13 cellular contexts compared by ENCODE assay signal in genomic region chr10:77602913-77603528, GRCh38. TPM values are rescaled to one million over a fixed set of nuclear protein-coding genes. Genes with fewer than 3 reads are reported as not detected.
DNase-seq lines count a peak whose midpoint lies in the region; ATAC-seq, FAIRE-seq and TF ChIP-seq lines count a peak whose summit lies in the region.
"Had no signal": no experiment of that assay in that cellular context is flagged by ENCODE, and none has a peak within 500 bp of the region (broad histone marks: within the 10 kb centered on the region; RNA-seq: fewer than 3 reads in every experiment).

No MANE protein-coding gene starts in this region.

- H3K4me1 ChIP-seq in right lobe of liver (peaks cover 0 to 29% (median 3%) of the 10 kb centered on the region in 4 donors), HepG2 (ENCODE audit: insufficient read depth, low read length) (peaks cover 6% of the 10 kb centered on the region; the same call in 1 of the 2 replicates), muscle layer of colon (ENCODE audit: insufficient read depth, low read length) (peaks cover 78% of the 10 kb centered on the region), mesendoderm (ENCODE audit: control insufficient read depth, low read depth, low read length) (no peaks in the 10 kb centered on the region)

- no peak for TF ChIP-seq CTCF in right lobe of liver (IDR thresholded peaks at IDR 0.05)
- TF ChIP-seq CTCF in HepG2 (CRISPR knock-in tag; IDR thresholded peaks at IDR 0.05): no peak
- TF ChIP-seq CTCF in glutamatergic neuron (IDR thresholded peaks at IDR 0.05; ENCODE audit: partially characterized antibody, unreplicated experiment): no peak

- no peak overlapping the region for H2BK5ac ChIP-seq in mesendoderm (ENCODE audit: low read length)

- no peaks in the 10 kb centered on the region; the same call in 1 of the 2 replicates for H4K20me1 ChIP-seq in HepG2 (ENCODE audit: insufficient read depth, low read length)

- H2BK15ac ChIP-seq in mesendoderm (replicated peaks; ENCODE audit: low read depth): no peak overlapping the region

- H3K4ac ChIP-seq in mesendoderm (ENCODE audit: low read depth, low read length): no peak overlapping the region

- TF ChIP-seq RAD21 in HepG2 (CRISPR knock-in tag; IDR thresholded peaks at IDR 0.05): no peak

- no peak overlapping the region for H3K18ac ChIP-seq in mesendoderm (ENCODE audit: low read length)

- no peak for TF ChIP-seq POLR2A in right lobe of liver (IDR thresholded peaks at IDR 0.05)
- no peak for TF ChIP-seq POLR2A in HepG2 (IDR thresholded peaks at IDR 0.05; ENCODE audit: insufficient read depth in 1 of 2, low read depth in 2 of 2, low read length in 2 of 2)

- in situ Hi-C loops in HepG2 (cut with HindIII; ENCODE audit: extremely low pct_ligation_motif_present, low pct_unique_long_range_greater_than_20kb): no loop called here

- H3K36me3 ChIP-seq in right lobe of liver (no peaks in the 10 kb centered on the region), HepG2 (replicated peaks in 1 of 2; ENCODE audit: control insufficient read depth in 1 of 2, insufficient read depth in 2 of 2, low read length in 2 of 2) (no peaks in the 10 kb centered on the region), muscle layer of colon (ENCODE audit: insufficient read depth, low read length) (no peaks in the 10 kb centered on the region), mesendoderm (ENCODE audit: control insufficient read depth, insufficient read depth, low read length) (no peaks in the 10 kb centered on the region)
- H3K36me3 ChIP-seq: suprapubic skin had no signal

- H3K4me2 ChIP-seq in HepG2 (ENCODE audit: low read depth, low read length): no peak overlapping the region
- no peak overlapping the region for H3K4me2 ChIP-seq in mesendoderm (ENCODE audit: low read length)

- H3K9me3 Mint-ChIP-seq in activated naive CD8-positive, alpha-beta T cell treated with anti-CD3 and anti-CD28 coated beads for 36 hours: no peaks in the 10 kb centered on the region
- peaks cover 1% of the 10 kb centered on the region for H3K9me3 Mint-ChIP-seq in glutamatergic neuron (ENCODE audit: unreplicated experiment)
- H3K9me3 Mint-ChIP-seq: activated T-helper 17 cell treated with anti-CD3 and anti-CD28 coated beads, Interleukin-2, amount 50 U/mL, for 72 hours; neural crest cell had no signal

- CTCF ChIA-PET in HepG2 (lab: Yijun Ruan, JAX; ENCODE audit: low intra/inter-chr PET ratio, low total read pairs): no interaction called here

- no peaks in the 10 kb centered on the region for H3K79me1 ChIP-seq in mesendoderm (ENCODE audit: low read length)

- ATAC-seq in right lobe of liver (peak; percentile 19 to 39 (median 29)), HepG2 (no peak)
- ATAC-seq: activated T-helper 17 cell treated with anti-CD3 and anti-CD28 coated beads, Interleukin-2, amount 50 U/mL, for 72 hours had no signal

- no peak overlapping the region for H4K8ac ChIP-seq in mesendoderm (ENCODE audit: low read depth, low read length)

- no peaks in the 10 kb centered on the region for H3K36me3 Mint-ChIP-seq in activated naive CD8-positive, alpha-beta T cell treated with anti-CD3 and anti-CD28 coated beads for 36 hours
- H3K36me3 Mint-ChIP-seq in glutamatergic neuron (ENCODE audit: unreplicated experiment): no peaks in the 10 kb centered on the region

- intact Hi-C loops in right lobe of liver (cut with DNase I) (no loop called here), HepG2 (cut with micrococcal nuclease; ENCODE audit: unreplicated experiment) (no loop called here)

- FAIRE-seq in HepG2 (lab: Jason Lieb, UNC): no peak

- H3K56ac ChIP-seq in mesendoderm (ENCODE audit: low read length): no peak overlapping the region

- H3K27me3 ChIP-seq in right lobe of liver (no peaks in the 10 kb centered on the region), HepG2 (ENCODE audit: control insufficient read depth in 1 of 2, insufficient read depth in 2 of 2, low read length in 2 of 2) (0 out of 5 replicates have a peak, but pooled peaks cover 0 to 3% of the 10 kb centered on the region in 2 experiments), muscle layer of colon (ENCODE audit: control insufficient read depth in 1 of 2, insufficient read depth in 2 of 2, low read length in 2 of 2) (no peaks in the 10 kb centered on the region), mesendoderm (ENCODE audit: insufficient read depth, low read length, poor library complexity) (no peaks in the 10 kb centered on the region)

- no peak overlapping the region for H3K27ac Mint-ChIP-seq in activated naive CD8-positive, alpha-beta T cell treated with anti-CD3 and anti-CD28 coated beads for 36 hours
- H3K27ac Mint-ChIP-seq in glutamatergic neuron (ENCODE audit: unreplicated experiment): no peak overlapping the region
- H3K27ac Mint-ChIP-seq: activated T-helper 17 cell treated with anti-CD3 and anti-CD28 coated beads, Interleukin-2, amount 50 U/mL, for 72 hours had no signal

- H3K9ac ChIP-seq in HepG2 (ENCODE audit: insufficient read depth, low read depth, low read length) (no peak overlapping the region), muscle layer of colon (ENCODE audit: low read length) (no peak overlapping the region), mesendoderm (ENCODE audit: low read length) (no peak overlapping the region)

- H3K23ac ChIP-seq in mesendoderm (ENCODE audit: low read length): no peak overlapping the region

- H3K4me3 ChIP-seq in right lobe of liver (no peak overlapping the region), HepG2 (replicated peaks in 1 of 3; ENCODE audit: insufficient read depth in 1 of 3, low read depth in 2 of 3, low read length in 3 of 3) (no peak overlapping the region), muscle layer of colon (ENCODE audit: low read depth in 1 of 2, low read length in 2 of 2) (no peak overlapping the region), mesendoderm (ENCODE audit: low read length) (no peak overlapping the region)
- H3K4me3 ChIP-seq: suprapubic skin had no signal

- 43% methylated on average over 7 of the region's 7 CpGs for WGBS in right lobe of liver (ENCODE audit: insufficient coverage, low coverage, low lambda C conversion rate, missing lambda C conversion rate)
- WGBS in HepG2 (ENCODE audit: low lambda C conversion rate): 23% methylated on average over 6 of the region's 7 CpGs
- no CpG with 5 or more reads among the region's 7 CpGs for WGBS in mesendoderm (ENCODE audit: extremely low coverage, insufficient coverage, low lambda C conversion rate)

- peak overlapping the region in 1 of 3 donors; percentile 9 for H3K27ac ChIP-seq in right lobe of liver
- H3K27ac ChIP-seq in HepG2 (ENCODE audit: extremely low read length, insufficient read depth, low read length): no peak overlapping the region
- H3K27ac ChIP-seq in muscle layer of colon (ENCODE audit: low read depth, low read length): peak overlapping the region; percentile 21
- no peak overlapping the region for H3K27ac ChIP-seq in mesendoderm (ENCODE audit: low read depth, low read length)
- H3K27ac ChIP-seq: suprapubic skin, VCaP had no signal

- TF ChIP-seq EP300 in HepG2 (IDR thresholded peaks at IDR 0.05; ENCODE audit: low read depth in 2 of 2, low read length in 2 of 2) (no peak), HepG2 (CRISPR knock-in tag; IDR thresholded peaks at IDR 0.05; ENCODE audit: borderline replicate concordance) (no peak)

- POLR2A ChIA-PET in HepG2 (lab: Yijun Ruan, JAX): no interaction called here

- no peak overlapping the region for H4K5ac ChIP-seq in mesendoderm (ENCODE audit: low read length)

- peak overlapping the region; percentile 18 for H3K4me3 Mint-ChIP-seq in activated naive CD8-positive, alpha-beta T cell treated with anti-CD3 and anti-CD28 coated beads for 36 hours
- no peak overlapping the region for H3K4me3 Mint-ChIP-seq in glutamatergic neuron (ENCODE audit: unreplicated experiment)
- H3K4me3 Mint-ChIP-seq: activated T-helper 17 cell treated with anti-CD3 and anti-CD28 coated beads, Interleukin-2, amount 50 U/mL, for 72 hours; neural crest cell had no signal

- H3K4me1 Mint-ChIP-seq in activated naive CD8-positive, alpha-beta T cell treated with anti-CD3 and anti-CD28 coated beads for 36 hours: peaks cover 15% of the 10 kb centered on the region
- peaks cover 7% of the 10 kb centered on the region for H3K4me1 Mint-ChIP-seq in glutamatergic neuron (ENCODE audit: low read depth, unreplicated experiment)
- H3K4me1 Mint-ChIP-seq: activated T-helper 17 cell treated with anti-CD3 and anti-CD28 coated beads, Interleukin-2, amount 50 U/mL, for 72 hours had no signal

- H2AK5ac ChIP-seq in mesendoderm (ENCODE audit: low read length): no peak overlapping the region

- H3K9me3 ChIP-seq in right lobe of liver (no peaks in the 10 kb centered on the region), HepG2 (ENCODE audit: low read length) (no peaks in the 10 kb centered on the region), muscle layer of colon (ENCODE audit: low read length) (no peaks in the 10 kb centered on the region)
- H3K9me3 ChIP-seq: suprapubic skin had no signal

- BruUV-seq in HepG2 (replicated peaks; lab: Mats Ljungman, UMichigan): no TSS peak

- H3K79me2 ChIP-seq in HepG2 (ENCODE audit: insufficient read depth, low read length): no peaks in the 10 kb centered on the region
- H3K79me2 ChIP-seq in mesendoderm (ENCODE audit: control insufficient read depth, insufficient read depth, low read length): no peaks in the 10 kb centered on the region

- DNase-seq in right lobe of liver (no peak), HepG2 (ENCODE audit: low spot score) (no peak), mesendoderm (no peak), cerebellar nuclear complex (lab: John Stamatoyannopoulos, UW) (no peak), glutamatergic neuron (no peak)
- no peak for DNase-seq in activated naive CD8-positive, alpha-beta T cell treated with anti-CD3 and anti-CD28 coated beads for 36 hours
- DNase-seq in activated effector memory CD4-positive, alpha-beta T cell treated with anti-CD3 and anti-CD28 coated beads, Interleukin-2, amount 50 U/mL, for 16 hours: no peak
- DNase-seq: stimulated activated CD4-positive, alpha-beta T cell treated with anti-CD3 and anti-CD28 coated beads, Interleukin-4, amount 100 ng/mL, for 1 hour had no signal

- no peak overlapping the region for H2BK120ac ChIP-seq in mesendoderm (ENCODE audit: low read depth, low read length)

- H2AFZ ChIP-seq in HepG2 (ENCODE audit: low read length): no peak overlapping the region

- H3K27me3 Mint-ChIP-seq in activated naive CD8-positive, alpha-beta T cell treated with anti-CD3 and anti-CD28 coated beads for 36 hours: no peaks in the 10 kb centered on the region
- peaks cover 2% of the 10 kb centered on the region for H3K27me3 Mint-ChIP-seq in glutamatergic neuron (ENCODE audit: unreplicated experiment)

RNA-seq across cellular contexts. Expression of gene KCNMA1, which starts 34.6 kb away (rescaled TPM):
- 10 to 100 TPM in 4 of 6 experiments, 1 to 10 TPM in 2; 5.7 to 48.0 (median 15.1) TPM for total RNA-seq in right lobe of liver
- total RNA-seq in HepG2 (2016; rRNA removed; fragmentation: Illumina TruSeq; extraction: Trizol): 0.02 TPM in 1 of 2 replicates, not detected in the other
- total RNA-seq in HepG2 (2016; cell fraction: cytosol; rRNA removed; fragmentation: Illumina TruSeq; extraction: Trizol; ENCODE audit: low read depth): not detected in 2 replicates
- not detected in 2 replicates for total RNA-seq in HepG2 (2016; cell fraction: insoluble cytoplasmic fraction; rRNA removed; fragmentation: Illumina TruSeq; extraction: Trizol)
- not detected in 2 replicates for total RNA-seq in HepG2 (2016; cell fraction: membrane; rRNA removed; fragmentation: Illumina TruSeq; extraction: Trizol)
- not detected in 2 replicates for total RNA-seq in HepG2 (2016; cell fraction: nucleus; rRNA removed; fragmentation: Illumina TruSeq; extraction: Trizol)
- not detected in 2 replicates for polyA plus RNA-seq in HepG2 (2011; rRNA removed)
- not detected in 2 replicates for polyA plus RNA-seq in HepG2 (2011; cell fraction: cytosol; rRNA removed)
- polyA plus RNA-seq in HepG2 (2011; cell fraction: nucleus; rRNA removed): 0.07 TPM in 1 of 2 replicates, not detected in the other
- polyA plus RNA-seq in HepG2 (2012): not detected in 2 replicates
- polyA plus RNA-seq in HepG2 (2016; cell fraction: cytosol; fragmentation: Illumina TruSeq; extraction: Trizol; ENCODE audit: low read depth): not detected in 2 replicates
- not detected in 2 replicates for polyA plus RNA-seq in HepG2 (2016; cell fraction: insoluble cytoplasmic fraction; fragmentation: Illumina TruSeq; extraction: Trizol; ENCODE audit: low read depth)
- not detected in 2 replicates for polyA plus RNA-seq in HepG2 (2016; cell fraction: membrane; fragmentation: Illumina TruSeq; extraction: Trizol; ENCODE audit: low read depth)
- not detected in 2 replicates for polyA plus RNA-seq in HepG2 (2016; cell fraction: nucleus; fragmentation: Illumina TruSeq; extraction: Trizol; ENCODE audit: insufficient read depth, low read depth)
- 0.28 TPM in 1 of 2 replicates, not detected in the other for polyA minus RNA-seq in HepG2 (2011; rRNA and poly(A)+ RNA removed; ENCODE audit: low replicate concordance)
- polyA minus RNA-seq in HepG2 (2011; cell fraction: cytosol; rRNA and poly(A)+ RNA removed): not detected in 2 replicates
- not detected in 2 replicates for polyA minus RNA-seq in HepG2 (2011; cell fraction: nucleus; rRNA and poly(A)+ RNA removed)
- total RNA-seq in activated naive CD8-positive, alpha-beta T cell treated with anti-CD3 and anti-CD28 coated beads for 36 hours: not detected
- 1.4 TPM for polyA plus RNA-seq in mesendoderm (2013, experiment 1 of 2)
- polyA plus RNA-seq in mesendoderm (2013, experiment 2 of 2): 1.9 TPM
- total RNA-seq in glutamatergic neuron (ENCODE audit: unreplicated experiment): 3.2 TPM
